Comparison of ENCODE assay signal across 14 cellular contexts in the genomic region with DNA sequence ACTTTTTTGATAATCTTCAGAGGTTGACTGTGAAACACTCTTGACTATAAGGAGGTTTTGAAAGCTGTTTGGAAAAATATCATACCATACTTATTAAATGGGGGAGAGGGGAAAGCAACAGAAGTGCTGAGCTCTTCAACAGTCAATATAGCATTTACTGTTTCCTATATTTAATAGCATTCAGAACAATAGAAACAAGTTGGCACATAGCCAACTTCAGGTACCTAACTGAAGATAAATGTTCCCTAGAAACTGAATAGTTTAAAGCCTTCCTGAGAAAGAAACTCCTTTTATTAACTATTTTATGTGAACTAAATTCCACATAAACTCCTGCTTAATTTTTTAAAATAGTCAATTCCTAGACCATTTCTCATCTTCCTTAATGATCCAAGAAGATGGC.
A peak's percentile ranks its signal among the peaks of the same experiment; 100 is the strongest.
DNase-seq lines count a peak whose midpoint lies in the region; ATAC-seq and TF ChIP-seq lines count a peak whose summit lies in the region.
"Had no signal": no experiment of that assay in that cellular context is flagged by ENCODE, and none has a peak within 500 bp of the region (broad histone marks: within the 10 kb centered on the region; RNA-seq: fewer than 3 reads in every experiment).

No MANE protein-coding gene starts in this region.

- ATAC-seq in GM18907 (IDR thresholded peaks at IDR 0.05; ENCODE audit: unreplicated experiment): no peak
- ATAC-seq: PC-3 had no signal

- H3K27ac ChIP-seq in VCaP: 0 out of 2 replicates have a peak overlapping the region, but pooled peaks have one; percentile 17
- H3K27ac ChIP-seq: KMS-11, SJSA1 had no signal

- TF ChIP-seq RAD21 in Ishikawa (IDR thresholded peaks at IDR 0.05; ENCODE audit: low read depth): no peak

- peak; percentile 0 for DNase-seq in NCI-H1092 treated with DMSO at 0.1 percent for 48 hours (lab: John Stamatoyannopoulos, UW)
- no peak for DNase-seq in NCI-H1092 (lab: John Stamatoyannopoulos, UW)
- DNase-seq in hippocampal formation (lab: John Stamatoyannopoulos, UW): no peak
- DNase-seq: 8988T, DMS 273 treated with DMSO at 0.1 percent for 48 hours, MG63, NCI-H1436 treated with DMSO at 0.1 percent for 48 hours, NCI-H524, PC-3 had no signal

- no peak for TF ChIP-seq CTCF in VCaP (conservative IDR thresholded peaks at IDR 0.05)

- TF ChIP-seq EP300 in Ishikawa (IDR thresholded peaks at IDR 0.05; ENCODE audit: borderline replicate concordance): no peak

TF ChIP-seq in Ishikawa, 13 proteins besides CTCF, POLR2A, EP300 and RAD21:
- TF ChIP-seq NFIC (IDR thresholded peaks at IDR 0.05): peak; percentile 72
- TF ChIP-seq, protein P1, sequence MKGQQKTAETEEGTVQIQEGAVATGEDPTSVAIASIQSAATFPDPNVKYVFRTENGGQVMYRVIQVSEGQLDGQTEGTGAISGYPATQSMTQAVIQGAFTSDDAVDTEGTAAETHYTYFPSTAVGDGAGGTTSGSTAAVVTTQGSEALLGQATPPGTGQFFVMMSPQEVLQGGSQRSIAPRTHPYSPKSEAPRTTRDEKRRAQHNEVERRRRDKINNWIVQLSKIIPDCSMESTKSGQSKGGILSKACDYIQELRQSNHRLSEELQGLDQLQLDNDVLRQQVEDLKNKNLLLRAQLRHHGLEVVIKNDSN (IDR thresholded peaks at IDR 0.05): no peak
- TF ChIP-seq ZBTB7A (IDR thresholded peaks at IDR 0.05; ENCODE audit: low read depth): no peak
- TF ChIP-seq TEAD4 (IDR thresholded peaks at IDR 0.05): no peak
- TF ChIP-seq, protein P2, sequence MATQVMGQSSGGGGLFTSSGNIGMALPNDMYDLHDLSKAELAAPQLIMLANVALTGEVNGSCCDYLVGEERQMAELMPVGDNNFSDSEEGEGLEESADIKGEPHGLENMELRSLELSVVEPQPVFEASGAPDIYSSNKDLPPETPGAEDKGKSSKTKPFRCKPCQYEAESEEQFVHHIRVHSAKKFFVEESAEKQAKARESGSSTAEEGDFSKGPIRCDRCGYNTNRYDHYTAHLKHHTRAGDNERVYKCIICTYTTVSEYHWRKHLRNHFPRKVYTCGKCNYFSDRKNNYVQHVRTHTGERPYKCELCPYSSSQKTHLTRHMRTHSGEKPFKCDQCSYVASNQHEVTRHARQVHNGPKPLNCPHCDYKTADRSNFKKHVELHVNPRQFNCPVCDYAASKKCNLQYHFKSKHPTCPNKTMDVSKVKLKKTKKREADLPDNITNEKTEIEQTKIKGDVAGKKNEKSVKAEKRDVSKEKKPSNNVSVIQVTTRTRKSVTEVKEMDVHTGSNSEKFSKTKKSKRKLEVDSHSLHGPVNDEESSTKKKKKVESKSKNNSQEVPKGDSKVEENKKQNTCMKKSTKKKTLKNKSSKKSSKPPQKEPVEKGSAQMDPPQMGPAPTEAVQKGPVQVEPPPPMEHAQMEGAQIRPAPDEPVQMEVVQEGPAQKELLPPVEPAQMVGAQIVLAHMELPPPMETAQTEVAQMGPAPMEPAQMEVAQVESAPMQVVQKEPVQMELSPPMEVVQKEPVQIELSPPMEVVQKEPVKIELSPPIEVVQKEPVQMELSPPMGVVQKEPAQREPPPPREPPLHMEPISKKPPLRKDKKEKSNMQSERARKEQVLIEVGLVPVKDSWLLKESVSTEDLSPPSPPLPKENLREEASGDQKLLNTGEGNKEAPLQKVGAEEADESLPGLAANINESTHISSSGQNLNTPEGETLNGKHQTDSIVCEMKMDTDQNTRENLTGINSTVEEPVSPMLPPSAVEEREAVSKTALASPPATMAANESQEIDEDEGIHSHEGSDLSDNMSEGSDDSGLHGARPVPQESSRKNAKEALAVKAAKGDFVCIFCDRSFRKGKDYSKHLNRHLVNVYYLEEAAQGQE (IDR thresholded peaks at IDR 0.05; ENCODE audit: low read depth): no peak
- TF ChIP-seq CREB1 (IDR thresholded peaks at IDR 0.05; ENCODE audit: low read depth): no peak
- TF ChIP-seq CEBPB (IDR thresholded peaks at IDR 0.05): no peak
- TF ChIP-seq TAF1 (IDR thresholded peaks at IDR 0.05; ENCODE audit: low read depth): no peak
